In genomic region chr5:1892211-1892610, GRCh38 we compare ENCODE assay signal across 19 cellular contexts. TPM values are rescaled to one million over a fixed set of nuclear protein-coding genes. Genes with fewer than 3 reads are reported as not detected.
DNase-seq lines count a peak whose midpoint lies in the region; ATAC-seq and TF ChIP-seq lines count a peak whose summit lies in the region.
"Had no signal": no experiment of that assay in that cellular context is flagged by ENCODE, and none has a peak within 500 bp of the region (broad histone marks: within the 10 kb centered on the region; RNA-seq: fewer than 3 reads in every experiment).

No MANE protein-coding gene starts in this region.

- H3K79me2 ChIP-seq in MM.1S (ENCODE audit: low read length) = no peaks in the 10 kb centered on the region

- H3K4me1 ChIP-seq in heart right ventricle (peaks cover 0 to 2% (median 0%) of the 10 kb centered on the region in 9 donors), BLaER1 (peaks cover 42% of the 10 kb centered on the region), MM.1S (ENCODE audit: low read length) (no peaks in the 10 kb centered on the region), neuronal stem cell (ENCODE audit: control insufficient read depth in 2 of 2, insufficient read depth in 1 of 2, low read depth in 1 of 2, low read length in 2 of 2) (peaks cover 1 to 4% of the 10 kb centered on the region in 2 donors), tibial artery (peaks cover 0 to 10% (median 1%) of the 10 kb centered on the region in 4 donors)

- H2AFZ ChIP-seq in MM.1S (ENCODE audit: low read length) (peak overlapping the region; percentile 66; the same call in 1 of the 2 replicates), neuronal stem cell (ENCODE audit: low read length) (peak overlapping the region; percentile 8)

- no peaks in the 10 kb centered on the region for H3K9me3 ChIP-seq in heart right ventricle
- H3K9me3 ChIP-seq in BLaER1 = peaks cover 3% of the 10 kb centered on the region; the same call in 1 of the 2 replicates
- no peaks in the 10 kb centered on the region for H3K9me3 ChIP-seq in MM.1S (replicated peaks; ENCODE audit: insufficient read depth, low read length)
- H3K9me3 ChIP-seq in neuronal stem cell (replicated peaks in 1 of 2; ENCODE audit: control insufficient read depth in 2 of 2, insufficient read depth in 1 of 2, low read depth in 1 of 2, low read length in 2 of 2) = peaks cover 0 to 7% of the 10 kb centered on the region in 2 donors
- H3K9me3 ChIP-seq in tibial artery = no peaks in the 10 kb centered on the region

- TF ChIP-seq POLR2A in erythroblast (IDR thresholded peaks at IDR 0.05; ENCODE audit: low read length) = no peak

- H3K9ac ChIP-seq in BLaER1 = no peak overlapping the region
- H3K9ac ChIP-seq in MM.1S (ENCODE audit: low read length) = no peak overlapping the region
- no peak overlapping the region for H3K9ac ChIP-seq in neuronal stem cell (ENCODE audit: low read depth, low read length, poor library complexity)

- H3K27ac ChIP-seq in heart right ventricle = no peak overlapping the region
- no peak overlapping the region for H3K27ac ChIP-seq in BLaER1
- H3K27ac ChIP-seq in MM.1S (ENCODE audit: low read length) = no peak overlapping the region
- H3K27ac ChIP-seq in neuronal stem cell (replicated peaks; ENCODE audit: low read length) = no peak overlapping the region
- H3K27ac ChIP-seq in tibial artery = no peak overlapping the region
- H3K27ac ChIP-seq: HL-60 had no signal

- peak overlapping the region; percentile 61 for H3K18ac ChIP-seq in neuronal stem cell (ENCODE audit: low read length)

- H3K36me3 ChIP-seq in heart right ventricle = no peaks in the 10 kb centered on the region
- H3K36me3 ChIP-seq in BLaER1 = no peaks in the 10 kb centered on the region
- no peaks in the 10 kb centered on the region for H3K36me3 ChIP-seq in MM.1S (replicated peaks; ENCODE audit: insufficient read depth, low read length)
- no peaks in the 10 kb centered on the region for H3K36me3 ChIP-seq in neuronal stem cell (replicated peaks in 1 of 2; ENCODE audit: control insufficient read depth in 2 of 2, insufficient read depth in 2 of 2, low read length in 2 of 2)
- H3K36me3 ChIP-seq in tibial artery = no peaks in the 10 kb centered on the region

- H4K8ac ChIP-seq in neuronal stem cell (ENCODE audit: low read depth, low read length) = no peak overlapping the region

- no peaks in the 10 kb centered on the region for H3F3A ChIP-seq in MM.1S (ENCODE audit: insufficient read depth, low read length)

- no peak overlapping the region for H2BK120ac ChIP-seq in neuronal stem cell (ENCODE audit: low read depth, low read length)

- H2BK12ac ChIP-seq in neuronal stem cell (ENCODE audit: low read length) = no peak overlapping the region

- H3K27me3 ChIP-seq in heart right ventricle = peaks cover 0 to 66% (median 38%) of the 10 kb centered on the region in 7 donors
- H3K27me3 ChIP-seq in BLaER1 = peaks cover 24% of the 10 kb centered on the region
- H3K27me3 ChIP-seq in MM.1S (replicated peaks; ENCODE audit: insufficient read depth, low read length) = peaks cover 31% of the 10 kb centered on the region
- peaks cover 5 to 92% (median 23%) of the 10 kb centered on the region in 3 experiments for H3K27me3 ChIP-seq in neuronal stem cell (ENCODE audit: control insufficient read depth in 3 of 3, insufficient read depth in 3 of 3, low read depth in 1 of 3, low read length in 3 of 3)
- H3K27me3 ChIP-seq in tibial artery = peaks cover 0 to 58% of the 10 kb centered on the region in 2 donors

- H3K23ac ChIP-seq in neuronal stem cell (ENCODE audit: low read depth, low read length, poor library complexity) = no peak overlapping the region

- no peak overlapping the region for H2AK5ac ChIP-seq in neuronal stem cell (ENCODE audit: low read depth, low read length)

- H3K4ac ChIP-seq in neuronal stem cell (ENCODE audit: low read length) = no peak overlapping the region

- ATAC-seq in Right ventricle myocardium inferior = no peak
- no peak for ATAC-seq in heart right ventricle
- ATAC-seq: GM12878, HCT116 had no signal

- H3K4me2 ChIP-seq in BLaER1 (peak overlapping the region; percentile 66), MM.1S (ENCODE audit: low read depth, low read length) (peak overlapping the region; percentile 53; the same call in 1 of the 2 replicates), neuronal stem cell (ENCODE audit: insufficient read depth, low read length, poor library complexity, severe bottlenecking) (no peak overlapping the region)

- intact Hi-C loops in Right ventricle myocardium inferior (cut with DNase I) (no loop called here), heart right ventricle (cut with DNase I) (loop anchor here in 1 of 10 donors (5.0 kb wide), 1 partner anchor 40 kb away; no protein-coding TSS in a partner anchor), tibial artery (cut with DNase I; ENCODE audit: low total_unique reads) (no loop called here)

- H3K4me3 ChIP-seq in heart right ventricle = no peak overlapping the region
- no peak overlapping the region for H3K4me3 ChIP-seq in BLaER1
- peak overlapping the region; percentile 58; the same call in 1 of the 2 replicates for H3K4me3 ChIP-seq in MM.1S (ENCODE audit: low read length)
- H3K4me3 ChIP-seq in neuronal stem cell (ENCODE audit: low read length in 2 of 2) = no peak overlapping the region
- H3K4me3 ChIP-seq in tibial artery = no peak overlapping the region
- H3K4me3 ChIP-seq: GM12878 had no signal

- H3K14ac ChIP-seq in neuronal stem cell (ENCODE audit: low read length) = no peak overlapping the region

- no peak overlapping the region for H4K91ac ChIP-seq in neuronal stem cell (ENCODE audit: low read depth, low read length, poor library complexity)

- no peaks in the 10 kb centered on the region for H3K9me2 ChIP-seq in MM.1S (replicated peaks; ENCODE audit: insufficient read depth, low read length)

- DNase-seq in Right ventricle myocardium inferior (ENCODE audit: missing footprints) (peak; percentile 46), heart right ventricle (no peak), MM.1S (no peak), neuronal stem cell (ENCODE audit: low spot score) (no peak), tibial artery (no peak), erythroblast (lab: John Stamatoyannopoulos, UW) (no peak)
- DNase-seq: 8988T; AML-193; C1 segment of cervical spinal cord; Calu3; CD4-positive, alpha-beta T cell; DMS 273 treated with DMSO at 0.1 percent for 48 hours; DMS79 had no signal

- no peak for TF ChIP-seq CTCF in heart right ventricle (IDR thresholded peaks at IDR 0.05)
- TF ChIP-seq CTCF in MM.1S (IDR thresholded peaks at IDR 0.05; ENCODE audit: low read length) = no peak
- no peak for TF ChIP-seq CTCF in tibial artery (IDR thresholded peaks at IDR 0.05)

- no peaks in the 10 kb centered on the region for H4K20me1 ChIP-seq in BLaER1
- no peaks in the 10 kb centered on the region for H4K20me1 ChIP-seq in MM.1S (ENCODE audit: insufficient read depth, low read length)

- H2BK15ac ChIP-seq in neuronal stem cell (ENCODE audit: low read length) = no peak overlapping the region

- no peaks in the 10 kb centered on the region for H3K79me1 ChIP-seq in neuronal stem cell (ENCODE audit: low read depth, low read length)

- H2BK5ac ChIP-seq in neuronal stem cell (ENCODE audit: low read length) = no peak overlapping the region

- WGBS in heart right ventricle, 2 donors = 67 to 72% methylated on average over 9 of the region's 9 CpGs
- WGBS in neuronal stem cell (ENCODE audit: extremely low coverage in 2 of 2, insufficient read length in 2 of 2, insufficient replicate concordance in 1 of 2), 2 donors = no CpG with 5 or more reads among the region's 9 CpGs

RNA-seq across cellular contexts. Expression of gene IRX4, which starts 9.5 kb away (rescaled TPM):
- total RNA-seq in Right ventricle myocardium inferior (17.6 TPM), heart right ventricle (10 to 100 TPM in 8 of 10 donors, 1 to 10 TPM in 2; 9.7 to 19.1 (median 11.7) TPM)
- 10 to 100 TPM in 1 of 2 donors, 1 to 10 TPM in 1; 6.1 to 10.2 TPM for polyA plus RNA-seq in heart right ventricle
- polyA plus RNA-seq in neuronal stem cell (2013, experiment 1 of 2) = not detected
- 0.01 TPM for polyA plus RNA-seq in neuronal stem cell (2013, experiment 2 of 2)
- total RNA-seq: Calu3; CD4-positive, alpha-beta T cell; G401; GM12878; H4 had no signal
- polyA plus RNA-seq: GM12878 had no signal
